19 cellular contexts compared by ENCODE assay signal in genomic region chr6:89623749-89624148, GRCh38. TPM values are rescaled to one million over a fixed set of nuclear protein-coding genes. Genes with fewer than 3 reads are reported as not detected.
DNase-seq lines count a peak whose midpoint lies in the region; ATAC-seq, FAIRE-seq and TF ChIP-seq lines count a peak whose summit lies in the region.
"Had no signal": no experiment of that assay in that cellular context is flagged by ENCODE, and none has a peak within 500 bp of the region (broad histone marks: within the 10 kb centered on the region; RNA-seq: fewer than 3 reads in every experiment).

No MANE protein-coding gene starts in this region.

- CTCF ChIA-PET in activated CD8-positive, alpha-beta memory T cell treated with anti-CD3 and anti-CD28 coated beads, Interleukin-2, amount 10 ng/mL, durations not matched to agents 7 days and 5 days (lab: Charles Lee), result interaction anchor here (1.2 kb wide), 1 partner anchor 10 kb away, joined by 3 read pairs; no protein-coding TSS in a partner anchor
- CTCF ChIA-PET in GM12878 (lab: Yijun Ruan, JAX), result interaction anchor here (0.7 kb wide), 1 partner anchor 11 kb away, joined by 3 read pairs; no protein-coding TSS in a partner anchor

- SMC1A ChIA-PET in GM12878 (lab: Charles Lee; ENCODE audit: uncharacterized antibody, unreplicated experiment), result no interaction called here

- no peak overlapping the region for H3K9ac ChIP-seq in GM12878 (ENCODE audit: control insufficient read depth, insufficient read depth, low read length)

- H3K27me3 Mint-ChIP-seq in activated CD8-positive, alpha-beta memory T cell treated with anti-CD3 and anti-CD28 coated beads, Interleukin-2, amount 10 ng/mL, durations not matched to agents 7 days and 5 days, result no peaks in the 10 kb centered on the region
- H3K27me3 Mint-ChIP-seq: CD4-positive, alpha-beta memory T cell had no signal

- POLR2A ChIA-PET in GM12878 (lab: Charles Lee), result no interaction called here

- intact Hi-C loops in GM12878 (cut with micrococcal nuclease; ENCODE audit: unreplicated experiment), result no loop called here

- WGBS in GM12878 (ENCODE audit: insufficient coverage, insufficient replicate concordance, low lambda C conversion rate, missing lambda C conversion rate), result 42% methylated on average over 8 of the region's 8 CpGs

- RAD21 ChIA-PET in GM12878 (lab: Charles Lee; ENCODE audit: unreplicated experiment), result no interaction called here

- H3K4me1 Mint-ChIP-seq in activated CD8-positive, alpha-beta memory T cell treated with anti-CD3 and anti-CD28 coated beads, Interleukin-2, amount 10 ng/mL, durations not matched to agents 7 days and 5 days, result no peaks in the 10 kb centered on the region

- no peak for TF ChIP-seq EP300 in GM12878 (IDR thresholded peaks at IDR 0.05; ENCODE audit: borderline replicate concordance in 1 of 2, control insufficient read depth in 1 of 2, low read depth in 2 of 2, low read length in 2 of 2)

- no peaks in the 10 kb centered on the region for H3K9me3 ChIP-seq in GM12878 (replicated peaks; ENCODE audit: control insufficient read depth, insufficient read depth, low read length)
- H3K9me3 ChIP-seq: A549, HAP-1 had no signal

- H3K4me3 Mint-ChIP-seq in activated CD8-positive, alpha-beta memory T cell treated with anti-CD3 and anti-CD28 coated beads, Interleukin-2, amount 10 ng/mL, durations not matched to agents 7 days and 5 days, result no peak overlapping the region

- H3K27ac ChIP-seq in GM12878 (ENCODE audit: control insufficient read depth, insufficient read depth), result no peak overlapping the region
- H3K27ac ChIP-seq: 22Rv1, A549, C4-2B had no signal

- no peaks in the 10 kb centered on the region for H3K36me3 ChIP-seq in GM12878 (ENCODE audit: control insufficient read depth in 2 of 2, insufficient read depth in 2 of 2, low read length in 1 of 2)

- no peak overlapping the region for H3K4me2 ChIP-seq in GM12878 (ENCODE audit: control insufficient read depth, insufficient read depth)
- H3K4me2 ChIP-seq: A549 had no signal

- TF ChIP-seq POLR2A in GM12891 (IDR thresholded peaks at IDR 0.05; ENCODE audit: low read depth, low read length) (no peak), GM12878 (IDR thresholded peaks at IDR 0.05; ENCODE audit: low read depth, low read length) (no peak)

- in situ Hi-C loops in GM12878 (cut with MboI), result no loop called here

- no peak for ATAC-seq in activated CD8-positive, alpha-beta memory T cell treated with anti-CD3 and anti-CD28 coated beads, Interleukin-2, amount 10 ng/mL, durations not matched to agents 7 days and 5 days
- ATAC-seq in GM12878 (no peak), GM18868 (IDR thresholded peaks at IDR 0.05; ENCODE audit: unreplicated experiment) (no peak)
- ATAC-seq: A549, HepG2 had no signal

- no peaks in the 10 kb centered on the region for H3K4me1 ChIP-seq in GM12878 (ENCODE audit: control insufficient read depth, insufficient read depth, low read length)
- H3K4me1 ChIP-seq: A549, HAP-1 had no signal

- H3K9me3 Mint-ChIP-seq in activated CD8-positive, alpha-beta memory T cell treated with anti-CD3 and anti-CD28 coated beads, Interleukin-2, amount 10 ng/mL, durations not matched to agents 7 days and 5 days (ENCODE audit: low read depth), result no peaks in the 10 kb centered on the region
- H3K9me3 Mint-ChIP-seq: CD4-positive, alpha-beta memory T cell had no signal

- H3K79me2 ChIP-seq in GM12878 (ENCODE audit: control insufficient read depth, insufficient read depth, low read length), result no peaks in the 10 kb centered on the region

- no peak overlapping the region for H3K4me3 ChIP-seq in GM12878
- H3K4me3 ChIP-seq: A549, HAP-1 had no signal

- DNase-seq in activated CD8-positive, alpha-beta memory T cell treated with anti-CD3 and anti-CD28 coated beads, Interleukin-2, amount 10 ng/mL, durations not matched to agents 7 days and 5 days, result peak; percentile 28
- DNase-seq in activated CD8-positive, alpha-beta memory T cell treated with anti-CD3 and anti-CD28 coated beads, Interleukin-2, amount 50 U/mL, for 4 hours, result no peak
- DNase-seq in GM12891 (ENCODE audit: insufficient read length, low spot score) (no peak), GM12878 (ENCODE audit: low read depth, low spot score) (no peak), ecto neural progenitor cell (ENCODE audit: low spot score) (peak; percentile 33), CD1c-positive myeloid dendritic cell (ENCODE audit: extremely low spot score) (no peak), NCI-H1092 treated with DMSO at 0.1 percent for 48 hours (lab: John Stamatoyannopoulos, UW) (no peak)
- DNase-seq: AML-193; CD4-positive, alpha-beta memory T cell; DMS153; DMS79; GDM1 had no signal

- no peak for FAIRE-seq in GM12891 (lab: Jason Lieb, UNC)
- FAIRE-seq in GM12878 (lab: Jason Lieb, UNC), result no peak
- FAIRE-seq: A549, GM19239, HepG2 had no signal

- H3K36me3 Mint-ChIP-seq in activated CD8-positive, alpha-beta memory T cell treated with anti-CD3 and anti-CD28 coated beads, Interleukin-2, amount 10 ng/mL, durations not matched to agents 7 days and 5 days, result no peaks in the 10 kb centered on the region

- H4K20me1 ChIP-seq in GM12878 (ENCODE audit: control insufficient read depth, insufficient read depth), result no peaks in the 10 kb centered on the region

- H3K27me3 ChIP-seq in GM12878 (replicated peaks in 1 of 2; ENCODE audit: control insufficient read depth in 2 of 2, insufficient read depth in 2 of 2, low read length in 1 of 2), result no peaks in the 10 kb centered on the region

- no peak overlapping the region for H2AFZ ChIP-seq in GM12878 (ENCODE audit: control insufficient read depth, low read depth, low read length)

- TF ChIP-seq CTCF in GM12878 (IDR thresholded peaks at IDR 0.05 in 2 of 3, conservative IDR thresholded peaks at IDR 0.05 in 1 of 3; ENCODE audit: control insufficient read depth in 2 of 3, extremely low read depth in 1 of 3, insufficient read depth in 1 of 3, low read depth in 3 of 3, low read length in 3 of 3), result no peak

- TF ChIP-seq RAD21 in GM12878 (IDR thresholded peaks at IDR 0.05; ENCODE audit: insufficient read depth, low read depth, low read length), result no peak

- no TSS peak for BruUV-seq in GM12878 (replicated peaks; lab: Mats Ljungman, UMichigan)

- no peak overlapping the region for H3K27ac Mint-ChIP-seq in activated CD8-positive, alpha-beta memory T cell treated with anti-CD3 and anti-CD28 coated beads, Interleukin-2, amount 10 ng/mL, durations not matched to agents 7 days and 5 days

TF ChIP-seq in GM12891, 5 proteins besides CTCF, POLR2A, EP300 and RAD21:
- no peak for TF ChIP-seq PAX5 (IDR thresholded peaks at IDR 0.05; ENCODE audit: insufficient read depth, low read length, severe bottlenecking)
- TF ChIP-seq POU2F2 (IDR thresholded peaks at IDR 0.05; ENCODE audit: low read depth, low read length), result no peak
- TF ChIP-seq SPI1 (IDR thresholded peaks at IDR 0.05; ENCODE audit: low read depth, low read length), result peak; percentile 67

TF ChIP-seq in GM12878, 131 proteins besides CTCF, POLR2A, EP300 and RAD21:
- peak; percentile 61 for TF ChIP-seq SPI1 (IDR thresholded peaks at IDR 0.05; ENCODE audit: borderline replicate concordance, insufficient read depth, low read depth, low read length)
- TF ChIP-seq EED (IDR thresholded peaks at IDR 0.05; ENCODE audit: low read depth), result no peak
- TF ChIP-seq JUNB (IDR thresholded peaks at IDR 0.05), result no peak
- no peak for TF ChIP-seq CEBPB (IDR thresholded peaks at IDR 0.05; ENCODE audit: borderline replicate concordance in 1 of 2, low read depth in 2 of 2, low read length in 2 of 2)
- TF ChIP-seq GATAD2B (conservative IDR thresholded peaks at IDR 0.05; ENCODE audit: low read depth), result no peak
- TF ChIP-seq HDAC2 (IDR thresholded peaks at IDR 0.05), result no peak

RNA-seq across cellular contexts. Expression of gene LYRM2, which starts 14.8 kb away (rescaled TPM):
- 10 to 100 TPM; 28.9 to 30.1 TPM for total RNA-seq in activated CD8-positive, alpha-beta memory T cell treated with anti-CD3 and anti-CD28 coated beads, Interleukin-2, amount 10 ng/mL, durations not matched to agents 7 days and 5 days
- polyA plus RNA-seq in GM12891 (2012; ENCODE audit: low read depth, missing spikeins), result 21.5 TPM
- total RNA-seq in GM12878 (2013; cell fraction: nucleolus; rRNA removed), result 39.5 and 42.0 TPM in 2 replicates
- 15.5 and 17.2 TPM in 2 replicates for total RNA-seq in GM12878 (2014; rRNA removed)
- 18.8 and 20.6 TPM in 2 replicates for total RNA-seq in GM12878 (2014; rRNA removed; fragmentation: Illumina TruSeq; extraction: Trizol)
- total RNA-seq in GM12878 (2021), result 23.6 and 25.1 TPM in 2 replicates
- 29.8 TPM for polyA plus RNA-seq in GM12878 (2011; ENCODE audit: low read depth)
- polyA plus RNA-seq in GM12878 (2011; rRNA removed), result 33.8 and 62.2 TPM in 2 replicates
- 8.3 and 9.2 TPM in 2 replicates for polyA plus RNA-seq in GM12878 (2011; cell fraction: cytosol; rRNA removed)
- 9.0 and 10.0 TPM in 2 replicates for polyA plus RNA-seq in GM12878 (2011; cell fraction: nucleus; rRNA removed)
- polyA plus RNA-seq in GM12878 (2012), result 23.9 and 28.6 TPM in 2 replicates
- 27.9 and 40.8 TPM in 2 replicates for polyA plus RNA-seq in GM12878 (2014; fragmentation: Illumina TruSeq; extraction: Trizol)
- 10 to 100 TPM; 57.1 to 75.0 TPM for polyA plus RNA-seq in GM12878 (2014; fragmentation: Nextera tagmentation; extraction: Ambion mirVana)
- 14.9 and 18.5 TPM in 2 replicates for polyA plus RNA-seq in GM12878 (2014; rRNA removed)
- polyA plus RNA-seq in GM12878 (2016; fragmentation: Nextera tagmentation; extraction: Ambion mirVana), result 10 to 100 TPM; 52.5 to 57.9 TPM
- 8.1 and 11.3 TPM in 2 replicates for polyA minus RNA-seq in GM12878 (2011; rRNA and poly(A)+ RNA removed)
- 4.1 and 6.7 TPM in 2 replicates for polyA minus RNA-seq in GM12878 (2011; cell fraction: cytosol; rRNA and poly(A)+ RNA removed)
- 8.2 and 13.0 TPM in 2 replicates for polyA minus RNA-seq in GM12878 (2011; cell fraction: nucleus; rRNA and poly(A)+ RNA removed)

Comparison
In these comparisons a context has a peak if more than half of its experiments do, and no peak if none do; other contexts are left out.
1. DNase-seq: peak in activated CD8-positive, alpha-beta memory T cell treated with anti-CD3 and anti-CD28 coated beads, Interleukin-2, amount 10 ng/mL, durations not matched to agents 7 days and 5 days (single experiment) and ecto neural progenitor cell (single experiment); none in activated CD8-positive, alpha-beta memory T cell treated with anti-CD3 and anti-CD28 coated beads, Interleukin-2, amount 50 U/mL, for 4 hours (single experiment), GM12891 (single experiment), GM12878 (single experiment), CD1c-positive myeloid dendritic cell (single experiment) and NCI-H1092 treated with DMSO at 0.1 percent for 48 hours (single experiment).